In genomic region chr15:37095197-37095992, GRCh38 we compare ENCODE assay signal across 12 cellular contexts. TPM values are rescaled to one million over a fixed set of nuclear protein-coding genes. Genes with fewer than 3 reads are reported as not detected.
A peak's percentile ranks its signal among the peaks of the same experiment; 100 is the strongest.
DNase-seq lines count a peak whose midpoint lies in the region; ATAC-seq, FAIRE-seq and TF ChIP-seq lines count a peak whose summit lies in the region.
"Had no signal": no experiment of that assay in that cellular context is flagged by ENCODE, and none has a peak within 500 bp of the region (broad histone marks: within the 10 kb centered on the region; RNA-seq: fewer than 3 reads in every experiment).

No MANE protein-coding gene starts in this region.

- no peak for TF ChIP-seq CTCF in cardiac fibroblast (IDR thresholded peaks at IDR 0.05; ENCODE audit: low read depth, low read length)

- H3K27me3 ChIP-seq in GM23248 (replicated peaks; ENCODE audit: insufficient read depth) (no peaks in the 10 kb centered on the region), iPS-18a (ENCODE audit: control insufficient read depth, insufficient read depth, low read length) (peaks cover 85% of the 10 kb centered on the region), rectal smooth muscle tissue (ENCODE audit: control insufficient read depth, insufficient read depth, low read length) (peaks cover 4% of the 10 kb centered on the region)

- H3K4me2 ChIP-seq in GM23248 (ENCODE audit: unreplicated experiment): peak overlapping the region; percentile 99

- WGBS in GM23248 (ENCODE audit: low coverage in 1 of 2, low lambda C conversion rate in 2 of 2, missing lambda C conversion rate in 2 of 2), 2 experiments: 95 to 96% methylated on average over 34 to 36 of the region's 36 CpGs

- in situ Hi-C loops in GM23248 (cut with MboI): no loop called here

- no peak for DNase-seq in GM23248
- DNase-seq in cardiac fibroblast (ENCODE audit: low read depth in 2 of 2): peak in 1 of 2 donors; percentile 60
- no peak for DNase-seq in NCI-H128 (lab: John Stamatoyannopoulos, UW; ENCODE audit: unreplicated experiment)
- DNase-seq in stimulated activated naive B cell treated with anti-CD40 and anti-IgM and Interleukin-4, amounts not matched to agents 10 μg/mL and 1 μg/mL and 100 μg/mL, for 72 hours: no peak
- DNase-seq in RCC 7860 (ENCODE audit: low spot score): no peak
- DNase-seq: COR-L47, NCI-H2029 had no signal

- H3K9me2 ChIP-seq in GM23248 (ENCODE audit: insufficient read depth): no peaks in the 10 kb centered on the region

- no peak overlapping the region for H2AFZ ChIP-seq in GM23248

- no peaks in the 10 kb centered on the region; the same call in none of the 2 replicates for H4K20me1 ChIP-seq in GM23248 (ENCODE audit: insufficient read depth)

- H3K4me1 Mint-ChIP-seq in stimulated activated naive B cell treated with anti-CD40 and anti-IgM and Interleukin-4, amounts not matched to agents 10 μg/mL and 1 μg/mL and 100 μg/mL, for 72 hours: peaks cover 22 to 39% of the 10 kb centered on the region in 2 donors

- no peak overlapping the region for H3K27ac Mint-ChIP-seq in stimulated activated naive B cell treated with anti-CD40 and anti-IgM and Interleukin-4, amounts not matched to agents 10 μg/mL and 1 μg/mL and 100 μg/mL, for 72 hours

- H3K36me3 Mint-ChIP-seq in stimulated activated naive B cell treated with anti-CD40 and anti-IgM and Interleukin-4, amounts not matched to agents 10 μg/mL and 1 μg/mL and 100 μg/mL, for 72 hours: peaks cover 0 to 3% of the 10 kb centered on the region in 2 donors

- ATAC-seq in HG03159 (IDR thresholded peaks at IDR 0.05; ENCODE audit: unreplicated experiment): no peak
- no peak for ATAC-seq in stimulated activated naive B cell treated with anti-CD40 and anti-IgM and Interleukin-4, amounts not matched to agents 10 μg/mL and 1 μg/mL and 100 μg/mL, for 72 hours (replicated peaks)

- no peak overlapping the region for H3K4me3 Mint-ChIP-seq in stimulated activated naive B cell treated with anti-CD40 and anti-IgM and Interleukin-4, amounts not matched to agents 10 μg/mL and 1 μg/mL and 100 μg/mL, for 72 hours
- H3K4me3 Mint-ChIP-seq: activated T-helper 1 cell treated with anti-CD3 and anti-CD28 coated beads, Interleukin-12 subunit alpha, Interleukin-12 subunit beta, Interleukin-2, Interleukin-4 antibody, amounts not matched to agents 30 ng/mL and 10 ng/mL and 1 ng/mL, durations not matched to agents 14 hours and 24 hours and 36 hours had no signal

- H3K9ac ChIP-seq in GM23248: peak overlapping the region; percentile 94
- H3K9ac ChIP-seq in iPS-18a (ENCODE audit: low read length): peak overlapping the region; percentile 65
- H3K9ac ChIP-seq in rectal smooth muscle tissue (ENCODE audit: low read length): peak overlapping the region; percentile 6

- H3K27me3 Mint-ChIP-seq in stimulated activated naive B cell treated with anti-CD40 and anti-IgM and Interleukin-4, amounts not matched to agents 10 μg/mL and 1 μg/mL and 100 μg/mL, for 72 hours: peaks cover 82 to 88% of the 10 kb centered on the region in 2 donors

- no peaks in the 10 kb centered on the region for H3K9me3 ChIP-seq in GM23248 (ENCODE audit: low read depth)
- no peaks in the 10 kb centered on the region for H3K9me3 ChIP-seq in iPS-18a (ENCODE audit: control insufficient read depth, low read depth, low read length)

- H3K36me3 ChIP-seq in GM23248 (ENCODE audit: low read depth) (peaks cover 32% of the 10 kb centered on the region), iPS-18a (ENCODE audit: control insufficient read depth, low read depth, low read length) (no peaks in the 10 kb centered on the region), rectal smooth muscle tissue (ENCODE audit: control insufficient read depth, insufficient read depth, low read length) (no peaks in the 10 kb centered on the region)

- H3F3A ChIP-seq in GM23248 (ENCODE audit: insufficient read depth): peaks cover 27% of the 10 kb centered on the region

- H3K4me1 ChIP-seq in GM23248 (ENCODE audit: insufficient read depth): peaks cover 44% of the 10 kb centered on the region
- H3K4me1 ChIP-seq in iPS-18a (ENCODE audit: control insufficient read depth, low read depth, low read length): peaks cover 63% of the 10 kb centered on the region
- peaks cover 17% of the 10 kb centered on the region for H3K4me1 ChIP-seq in rectal smooth muscle tissue (ENCODE audit: control insufficient read depth, insufficient read depth, low read length)

- FAIRE-seq in RCC 7860 (lab: Jason Lieb, UNC): no peak
- FAIRE-seq: frontal cortex had no signal

- peaks cover 0 to 3% of the 10 kb centered on the region in 2 donors for H3K9me3 Mint-ChIP-seq in stimulated activated naive B cell treated with anti-CD40 and anti-IgM and Interleukin-4, amounts not matched to agents 10 μg/mL and 1 μg/mL and 100 μg/mL, for 72 hours

- H3K27ac ChIP-seq in GM23248: 0 out of 2 replicates have a peak overlapping the region, but pooled peaks have one; percentile 92
- no peak overlapping the region for H3K27ac ChIP-seq in iPS-18a (ENCODE audit: low read length)
- peak overlapping the region; percentile 97 for H3K27ac ChIP-seq in rectal smooth muscle tissue (ENCODE audit: low read depth, low read length)

- H3K4me3 ChIP-seq in GM23248: peak overlapping the region; percentile 95
- peak overlapping the region; percentile 89 to 90 for H3K4me3 ChIP-seq in cardiac fibroblast (replicated peaks in 1 of 2; ENCODE audit: low read depth in 2 of 2, low read length in 2 of 2)
- H3K4me3 ChIP-seq in iPS-18a (ENCODE audit: low read length): peak overlapping the region; percentile 80
- peak overlapping the region; percentile 92 for H3K4me3 ChIP-seq in rectal smooth muscle tissue (ENCODE audit: low read length)

- peaks cover 94% of the 10 kb centered on the region for H3K79me2 ChIP-seq in GM23248 (ENCODE audit: insufficient read depth)

RNA-seq across cellular contexts. Expression of gene MEIS2, which starts 5.0 kb away (rescaled TPM):
- 23.7 and 29.3 TPM in 2 replicates for total RNA-seq in GM23248 (2014; rRNA removed; shearing (Covaris generic))
- polyA plus RNA-seq in GM23248 (2016; fragmentation: Nextera tagmentation; extraction: Ambion mirVana): 24.1 and 26.2 TPM in 2 replicates
- total RNA-seq: activated T-helper 1 cell treated with anti-CD3 and anti-CD28 coated beads, Interleukin-12 subunit alpha, Interleukin-12 subunit beta, Interleukin-2, Interleukin-4 antibody, amounts not matched to agents 30 ng/mL and 10 ng/mL and 1 ng/mL, durations not matched to agents 14 hours and 24 hours and 36 hours had no signal

Comparison
In these comparisons a context has a peak if more than half of its experiments do, and no peak if none do; other contexts are left out.
1. H3K9ac ChIP-seq: peak in every context shown above with its lines; median percentile 94 in GM23248; 65 in iPS-18a; 6 in rectal smooth muscle tissue.